Comparison of ENCODE assay signal across 12 cellular contexts in genomic region chr1:109901508-109902145, GRCh38. TPM values are rescaled to one million over a fixed set of nuclear protein-coding genes. Genes with fewer than 3 reads are reported as not detected.
A peak's percentile ranks its signal among the peaks of the same experiment; 100 is the strongest.
DNase-seq lines count a peak whose midpoint lies in the region; ATAC-seq and TF ChIP-seq lines count a peak whose summit lies in the region.
"Had no signal": no experiment of that assay in that cellular context is flagged by ENCODE, and none has a peak within 500 bp of the region (broad histone marks: within the 10 kb centered on the region; RNA-seq: fewer than 3 reads in every experiment).

No MANE protein-coding gene starts in this region.

- no peak overlapping the region for H3K27ac Mint-ChIP-seq in activated CD8-positive, alpha-beta T cell treated with anti-CD3 and anti-CD28 coated beads, Interleukin-2, amount 10 ng/mL, durations not matched to agents 7 days and 5 days
- no peak overlapping the region for H3K27ac Mint-ChIP-seq in endodermal cell
- H3K27ac Mint-ChIP-seq: GM23338 had no signal

- H3K36me3 Mint-ChIP-seq in activated CD8-positive, alpha-beta T cell treated with anti-CD3 and anti-CD28 coated beads, Interleukin-2, amount 10 ng/mL, durations not matched to agents 7 days and 5 days (ENCODE audit: low read depth), result peaks cover 9% of the 10 kb centered on the region
- no peaks in the 10 kb centered on the region for H3K36me3 Mint-ChIP-seq in endodermal cell (ENCODE audit: low read depth)

- no peak overlapping the region for H3K27ac ChIP-seq in HEK293 (ENCODE audit: extremely low read depth, low read depth, low read length)
- H3K27ac ChIP-seq in liver (ENCODE audit: low read depth in 1 of 2, low read length in 2 of 2), result peak overlapping the region in 1 of 2 donors; percentile 5
- no peak overlapping the region for H3K27ac ChIP-seq in endodermal cell (ENCODE audit: low read depth, low read length)

- TF ChIP-seq CTCF in HEK293 (tag by site-specific recombination; IDR thresholded peaks at IDR 0.05) (no peak), liver (IDR thresholded peaks at IDR 0.05; ENCODE audit: low read depth, low read length, missing input control) (no peak), endodermal cell (conservative IDR thresholded peaks at IDR 0.05) (no peak)

- no peak for ATAC-seq in activated CD8-positive, alpha-beta T cell treated with anti-CD3 and anti-CD28 coated beads, Interleukin-2, amount 10 ng/mL, durations not matched to agents 7 days and 5 days
- ATAC-seq in GM18511 (IDR thresholded peaks at IDR 0.05; ENCODE audit: unreplicated experiment), result no peak
- ATAC-seq: GM23338 had no signal

- no peaks in the 10 kb centered on the region for H3K27me3 Mint-ChIP-seq in activated CD8-positive, alpha-beta T cell treated with anti-CD3 and anti-CD28 coated beads, Interleukin-2, amount 10 ng/mL, durations not matched to agents 7 days and 5 days (ENCODE audit: low read depth)
- peaks cover 5% of the 10 kb centered on the region for H3K27me3 Mint-ChIP-seq in endodermal cell (ENCODE audit: insufficient read depth)

- in situ Hi-C loops in KBM-7 (cut with MboI; ENCODE audit: low pct_unique_long_range_greater_than_20kb, low sequenced_read_pairs), result no loop called here

- peak; percentile 78 for DNase-seq in CD1c-positive myeloid dendritic cell (ENCODE audit: extremely low spot score)
- peak; percentile 47 for DNase-seq in activated CD8-positive, alpha-beta T cell treated with anti-CD3 and anti-CD28 coated beads, Interleukin-2, amount 10 ng/mL, durations not matched to agents 7 days and 5 days
- DNase-seq in KBM-7, result no peak
- DNase-seq in endodermal cell, result no peak
- DNase-seq in NCI-H2227 treated with DMSO at 0.1 percent for 48 hours (lab: John Stamatoyannopoulos, UW), result no peak
- DNase-seq: DND-41, kidney, NCI-H1105 treated with DMSO at 0.1 percent for 48 hours had no signal

- WGBS in liver, result 71% methylated on average over 4 of the region's 4 CpGs
- WGBS in endodermal cell (ENCODE audit: insufficient coverage in 1 of 2, insufficient read length in 1 of 2), 2 experiments, result 93 to 100% methylated on average over 3 of the region's 4 CpGs

- H3K9me3 ChIP-seq in HEK293 (ENCODE audit: control insufficient read depth, insufficient read depth, low read depth, low read length), result no peaks in the 10 kb centered on the region
- H3K9me3 ChIP-seq in liver (ENCODE audit: control insufficient read depth in 4 of 4, low read length in 3 of 4), result no peaks in the 10 kb centered on the region
- H3K9me3 ChIP-seq in endodermal cell (ENCODE audit: control insufficient read depth, low read length), result no peaks in the 10 kb centered on the region

- H3K4me3 Mint-ChIP-seq in activated CD8-positive, alpha-beta T cell treated with anti-CD3 and anti-CD28 coated beads, Interleukin-2, amount 10 ng/mL, durations not matched to agents 7 days and 5 days, result no peak overlapping the region
- H3K4me3 Mint-ChIP-seq in endodermal cell, result no peak overlapping the region
- H3K4me3 Mint-ChIP-seq: GM23338 had no signal

- peaks cover 41% of the 10 kb centered on the region for H3K4me1 Mint-ChIP-seq in activated CD8-positive, alpha-beta T cell treated with anti-CD3 and anti-CD28 coated beads, Interleukin-2, amount 10 ng/mL, durations not matched to agents 7 days and 5 days (ENCODE audit: low read depth)
- peaks cover 8% of the 10 kb centered on the region for H3K4me1 Mint-ChIP-seq in endodermal cell

- no peaks in the 10 kb centered on the region for H3K9me3 Mint-ChIP-seq in activated CD8-positive, alpha-beta T cell treated with anti-CD3 and anti-CD28 coated beads, Interleukin-2, amount 10 ng/mL, durations not matched to agents 7 days and 5 days (ENCODE audit: insufficient read depth)
- no peaks in the 10 kb centered on the region for H3K9me3 Mint-ChIP-seq in endodermal cell
- H3K9me3 Mint-ChIP-seq: GM23338 had no signal

- H3K4me1 ChIP-seq in HEK293 (ENCODE audit: control insufficient read depth, insufficient read depth, low read length) (no peaks in the 10 kb centered on the region), liver (ENCODE audit: control insufficient read depth in 4 of 4, insufficient read depth in 4 of 4, low read length in 3 of 4) (peaks cover 12 to 40% (median 28%) of the 10 kb centered on the region in 4 donors), endodermal cell (ENCODE audit: control insufficient read depth, insufficient read depth, low read length) (peaks cover 1% of the 10 kb centered on the region)

- POLR2A ChIA-PET in HEK293 (lab: Yijun Ruan, JAX), result no interaction called here
- POLR2A ChIA-PET in activated CD8-positive, alpha-beta T cell treated with anti-CD3 and anti-CD28 coated beads, Interleukin-2, amount 10 ng/mL, durations not matched to agents 7 days and 5 days (lab: Charles Lee), result interaction anchor here (1.1 kb wide), 1 partner anchor 10 kb away, joined by 4 read pairs; no protein-coding TSS in a partner anchor

- TF ChIP-seq RAD21 in liver (IDR thresholded peaks at IDR 0.05), result no peak

- H3K4me3 ChIP-seq in HEK293 (ENCODE audit: low read depth, low read length) (no peak overlapping the region), liver (ENCODE audit: low read depth in 1 of 3, low read length in 3 of 3) (no peak overlapping the region), endodermal cell (ENCODE audit: low read length) (no peak overlapping the region)
- H3K4me3 ChIP-seq: GM23338 had no signal

- H3K36me3 ChIP-seq in HEK293 (ENCODE audit: control insufficient read depth in 2 of 2, insufficient read depth in 1 of 2, low read length in 2 of 2) (no peaks in the 10 kb centered on the region), liver (ENCODE audit: control insufficient read depth in 4 of 4, insufficient read depth in 3 of 4, low read depth in 1 of 4, low read length in 3 of 4) (no peaks in the 10 kb centered on the region), endodermal cell (ENCODE audit: control insufficient read depth, insufficient read depth, low read length) (no peaks in the 10 kb centered on the region)

- H3K9ac ChIP-seq in liver (ENCODE audit: low read depth in 1 of 2, low read length in 2 of 2), result no peak overlapping the region
- H3K9ac ChIP-seq in endodermal cell (ENCODE audit: extremely low read depth, low read length, poor library complexity, severe bottlenecking), result no peak overlapping the region

- CTCF ChIA-PET in HEK293 (lab: Yijun Ruan, JAX), result interaction anchor here (0.6 kb wide), 1 partner anchor 16 kb away, joined by 3 read pairs; no protein-coding TSS in a partner anchor
- CTCF ChIA-PET in activated CD8-positive, alpha-beta T cell treated with anti-CD3 and anti-CD28 coated beads, Interleukin-2, amount 10 ng/mL, durations not matched to agents 7 days and 5 days (lab: Charles Lee), result interaction anchor here (1.1 kb wide), 1 partner anchor 111 kb away, joined by 4 read pairs; no protein-coding TSS in a partner anchor

- H3K27me3 ChIP-seq in liver (ENCODE audit: control insufficient read depth in 4 of 4, insufficient read depth in 4 of 4, low read length in 3 of 4) (no peaks in the 10 kb centered on the region), endodermal cell (ENCODE audit: control insufficient read depth, insufficient read depth, low read length, poor library complexity, severe bottlenecking) (no peaks in the 10 kb centered on the region)

TF ChIP-seq in HEK293, 187 proteins besides CTCF, POLR2A, EP300 and RAD21 (continues in another document):
- TF ChIP-seq ZNF24 (tag by site-specific recombination; IDR thresholded peaks at IDR 0.05) (peak; percentile 99), MZF1 (tag by site-specific recombination; IDR thresholded peaks at IDR 0.05; ENCODE audit: borderline replicate concordance) (no peak), ZBTB20 (tag by site-specific recombination; IDR thresholded peaks at IDR 0.05) (no peak), ZNF830 (tag by site-specific recombination; IDR thresholded peaks at IDR 0.05; ENCODE audit: low read depth) (no peak), ZNF560 (tag by site-specific recombination; IDR thresholded peaks at IDR 0.05; ENCODE audit: borderline replicate concordance) (no peak)
- TF ChIP-seq, protein P1, sequence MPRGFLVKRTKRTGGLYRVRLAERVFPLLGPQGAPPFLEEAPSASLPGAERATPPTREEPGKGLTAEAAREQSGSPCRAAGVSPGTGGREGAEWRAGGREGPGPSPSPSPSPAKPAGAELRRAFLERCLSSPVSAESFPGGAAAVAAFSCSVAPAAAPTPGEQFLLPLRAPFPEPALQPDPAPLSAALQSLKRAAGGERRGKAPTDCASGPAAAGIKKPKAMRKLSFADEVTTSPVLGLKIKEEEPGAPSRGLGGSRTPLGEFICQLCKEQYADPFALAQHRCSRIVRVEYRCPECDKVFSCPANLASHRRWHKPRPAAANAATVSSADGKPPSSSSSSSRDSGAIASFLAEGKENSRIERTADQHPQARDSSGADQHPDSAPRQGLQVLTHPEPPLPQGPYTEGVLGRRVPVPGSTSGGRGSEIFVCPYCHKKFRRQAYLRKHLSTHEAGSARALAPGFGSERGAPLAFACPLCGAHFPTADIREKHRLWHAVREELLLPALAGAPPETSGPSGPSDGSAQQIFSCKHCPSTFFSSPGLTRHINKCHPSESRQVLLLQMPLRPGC (tag by site-specific recombination; IDR thresholded peaks at IDR 0.05), result no peak

TF ChIP-seq in liver, 16 proteins besides CTCF, POLR2A, EP300 and RAD21 (continues in another document):
- TF ChIP-seq YY1 (IDR thresholded peaks at IDR 0.05) (no peak), FOXA1 (IDR thresholded peaks at IDR 0.05) (no peak), ATF3 (IDR thresholded peaks at IDR 0.05) (no peak), FOXA2 (IDR thresholded peaks at IDR 0.05) (no peak), SP1 (IDR thresholded peaks at IDR 0.05) (no peak)

RNA-seq across cellular contexts. Expression of gene CSF1, which starts 9.0 kb away (rescaled TPM):
- total RNA-seq in activated CD8-positive, alpha-beta T cell treated with anti-CD3 and anti-CD28 coated beads, Interleukin-2, amount 10 ng/mL, durations not matched to agents 7 days and 5 days, result 10 to 100 TPM; 40.3 to 41.1 TPM
- total RNA-seq in liver, result 10 to 100 TPM in 1 of 2 donors, 1 to 10 TPM in 1; 6.3 to 15.2 TPM
- polyA plus RNA-seq in liver, result 10 to 100 TPM; 11.0 to 11.7 TPM
- 1 to 10 TPM; 1.0 to 2.1 TPM for total RNA-seq in endodermal cell
- polyA plus RNA-seq in endodermal cell (2013, experiment 1 of 2), result 8.3 TPM
- 7.3 TPM for polyA plus RNA-seq in endodermal cell (2013, experiment 2 of 2)

Comparison
In these comparisons a context has a peak if more than half of its experiments do, and no peak if none do; other contexts are left out.
1. DNase-seq: peak in CD1c-positive myeloid dendritic cell (single experiment) and activated CD8-positive, alpha-beta T cell treated with anti-CD3 and anti-CD28 coated beads, Interleukin-2, amount 10 ng/mL, durations not matched to agents 7 days and 5 days (single experiment); none in KBM-7 (single experiment), endodermal cell (single experiment) and NCI-H2227 treated with DMSO at 0.1 percent for 48 hours (single experiment).